ENCODE assay signal across 9 cellular contexts in the genomic region with DNA sequence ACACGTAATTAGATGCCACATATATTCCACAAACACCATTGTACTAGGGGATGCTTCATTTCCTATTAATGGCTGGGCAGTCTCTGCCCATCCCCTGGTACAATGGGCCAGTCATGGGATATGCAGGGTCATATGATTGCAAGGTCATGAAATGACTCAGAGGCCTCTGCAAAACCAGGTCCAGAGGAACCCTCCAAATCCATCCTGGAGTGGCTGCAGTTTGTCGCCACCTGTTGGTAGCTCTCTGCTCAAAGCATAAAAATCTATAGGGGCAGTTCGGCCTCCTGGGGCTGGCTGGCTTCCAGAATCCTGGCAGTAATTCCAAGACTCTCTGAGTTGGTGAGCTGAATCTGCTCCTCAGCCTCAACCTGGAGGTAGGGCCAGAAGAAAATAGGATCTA. TPM values are rescaled to one million over a fixed set of nuclear protein-coding genes. Genes with fewer than 3 reads are reported as not detected.
A peak's percentile ranks its signal among the peaks of the same experiment; 100 is the strongest.
DNase-seq lines count a peak whose midpoint lies in the region; ATAC-seq, FAIRE-seq and TF ChIP-seq lines count a peak whose summit lies in the region.
"Had no signal": no experiment of that assay in that cellular context is flagged by ENCODE, and none has a peak within 500 bp of the region (broad histone marks: within the 10 kb centered on the region; RNA-seq: fewer than 3 reads in every experiment).

No MANE protein-coding gene starts in this region.

- no peak overlapping the region for H3K4me3 ChIP-seq in K562
- H3K4me3 ChIP-seq: Peyer's patch had no signal

- no peak for TF ChIP-seq EP300 in K562 (IDR thresholded peaks at IDR 0.05; ENCODE audit: low read length)

- in situ Hi-C loops in SK-MEL-5 (cut with HindIII; ENCODE audit: low pct_unique_long_range_greater_than_20kb, low sequenced_read_pairs) (no loop called here), K562 (cut with MboI) (no loop called here)

- 15% methylated on average over 2 of the region's 3 CpGs for WGBS in K562 (ENCODE audit: insufficient coverage, low coverage, missing lambda C conversion rate)

- H3K9me3 Mint-ChIP-seq in progenitor cell of endocrine pancreas (ENCODE audit: low read depth), result peaks cover 6% of the 10 kb centered on the region

- no peak overlapping the region for H3K4me2 ChIP-seq in K562 (ENCODE audit: insufficient read depth, low read length)

- intact Hi-C loops in K562 (cut with micrococcal nuclease), result loop anchor here (1.0 kb wide), 1 partner anchor 39 kb away; no protein-coding TSS in a partner anchor

- no peaks in the 10 kb centered on the region for H3K27me3 Mint-ChIP-seq in progenitor cell of endocrine pancreas

- BruUV-seq in K562 (replicated peaks; lab: Mats Ljungman, UMichigan), result no TSS peak

- no peaks in the 10 kb centered on the region for H3K79me2 ChIP-seq in K562 (ENCODE audit: control insufficient read depth, insufficient read depth, low read length)

- H3K27ac ChIP-seq in K562 (ENCODE audit: extremely low read depth, low read depth, low read length), result no peak overlapping the region
- H3K27ac ChIP-seq: Peyer's patch had no signal

- DNase-seq in SK-MEL-5 (ENCODE audit: low read depth, low spot score) (peak; percentile 58), K562 (ENCODE audit: extremely low read depth in 1 of 4, low spot score in 3 of 4) (peak; percentile 40 to 64 (median 54)), progenitor cell of endocrine pancreas (ENCODE audit: low spot score, unreplicated experiment) (no peak), NOMO-1 treated with dmso at 0.1 percent for 144 hours (lab: John Stamatoyannopoulos, UW; ENCODE audit: unreplicated experiment) (no peak), GM10248 (ENCODE audit: extremely low spot score) (no peak)

- H3K9me3 ChIP-seq in K562 (replicated peaks; ENCODE audit: control insufficient read depth, insufficient read depth, low read depth, low read length), result no peaks in the 10 kb centered on the region
- H3K9me3 ChIP-seq: Peyer's patch had no signal

- H4K20me1 ChIP-seq in K562 (replicated peaks; ENCODE audit: control insufficient read depth, insufficient read depth, low read length), result no peaks in the 10 kb centered on the region

- POLR2A ChIA-PET in K562 (lab: Yijun Ruan, JAX), result interaction anchor here (0.7 kb wide), 1 partner anchor 221 kb away, joined by 3 read pairs; no protein-coding TSS in a partner anchor
- POLR2A ChIA-PET in GM10248 (lab: Yijun Ruan, JAX), result no interaction called here

- no peak overlapping the region for H2AFZ ChIP-seq in K562 (ENCODE audit: low read depth, low read length)

- peak; percentile 21 to 55; a peak in 2 of 4 replicates for TF ChIP-seq RAD21 in K562 (CRISPR knock-in tag; conservative IDR thresholded peaks at IDR 0.05 in 1 of 2, IDR thresholded peaks at IDR 0.05 in 1 of 2)

- no peaks in the 10 kb centered on the region for H3K4me1 ChIP-seq in K562 (replicated peaks in 1 of 2; ENCODE audit: control insufficient read depth in 2 of 2, insufficient read depth in 2 of 2, low read length in 2 of 2)
- H3K4me1 ChIP-seq: Peyer's patch had no signal

- H3K27ac Mint-ChIP-seq in progenitor cell of endocrine pancreas, result no peak overlapping the region

- no peak overlapping the region for H3K4me3 Mint-ChIP-seq in progenitor cell of endocrine pancreas (ENCODE audit: low read depth)

- TF ChIP-seq CTCF in K562 (IDR thresholded peaks at IDR 0.05 in 2 of 3, conservative IDR thresholded peaks at IDR 0.05 in 1 of 3; ENCODE audit: insufficient read depth in 2 of 3, low read depth in 1 of 3, low read length in 3 of 3) (peak; percentile 58 to 66 (median 59)), progenitor cell of endocrine pancreas (IDR thresholded peaks at IDR 0.05; ENCODE audit: unreplicated experiment) (peak; percentile 45), GM10248 (IDR thresholded peaks at IDR 0.05; ENCODE audit: control extremely low read depth, extremely low read depth, low read depth, missing control alignments) (no peak)

- H3K9me1 ChIP-seq in K562 (ENCODE audit: control insufficient read depth, insufficient read depth, low read length), result no peaks in the 10 kb centered on the region

- peak; percentile 70 for ATAC-seq in GM18909 (IDR thresholded peaks at IDR 0.05; ENCODE audit: poor library complexity, unreplicated experiment)
- ATAC-seq in K562, result peak; percentile 83
- ATAC-seq in HG02798 (IDR thresholded peaks at IDR 0.05; ENCODE audit: poor library complexity, unreplicated experiment), result no peak
- ATAC-seq in HG03439 (IDR thresholded peaks at IDR 0.05; ENCODE audit: unreplicated experiment), result no peak

- no peak for TF ChIP-seq POLR2A in K562 (conservative IDR thresholded peaks at IDR 0.05)

- H3K36me3 ChIP-seq in K562 (ENCODE audit: control insufficient read depth, insufficient read depth, low read length), result no peaks in the 10 kb centered on the region
- H3K36me3 ChIP-seq: Peyer's patch had no signal

- H3K36me3 Mint-ChIP-seq in progenitor cell of endocrine pancreas (ENCODE audit: insufficient read depth), result peaks cover 1% of the 10 kb centered on the region

- peak; percentile 48 for FAIRE-seq in K562 (lab: Jason Lieb, UNC)

- peaks cover 5% of the 10 kb centered on the region for H3K4me1 Mint-ChIP-seq in progenitor cell of endocrine pancreas (ENCODE audit: low read depth)

- CTCF ChIA-PET in K562 (lab: Yijun Ruan, JAX; ENCODE audit: low intra/inter-chr PET ratio), result no interaction called here
- CTCF ChIA-PET in GM10248 (lab: Yijun Ruan, JAX), result no interaction called here

- H3K27me3 ChIP-seq in K562 (ENCODE audit: control insufficient read depth in 2 of 2, insufficient read depth in 2 of 2, low read length in 2 of 2), result no peaks in the 10 kb centered on the region
- H3K27me3 ChIP-seq: Peyer's patch had no signal

- no peak overlapping the region for H3K9ac ChIP-seq in K562 (ENCODE audit: insufficient read depth in 1 of 2, low read depth in 2 of 2, low read length in 2 of 2)

TF ChIP-seq in K562, 482 proteins besides CTCF, POLR2A, EP300 and RAD21 (continues in another document):
- no peak for TF ChIP-seq FOXJ2 (tag; IDR thresholded peaks at IDR 0.05)
- TF ChIP-seq RAD51 (IDR thresholded peaks at IDR 0.05; ENCODE audit: borderline replicate concordance, low read depth), result 0 out of 2 replicates have a peak, but pooled peaks have one; percentile 37
- no peak for TF ChIP-seq NR1H2 (CRISPR knock-in tag; IDR thresholded peaks at IDR 0.05)
- peak; percentile 48; the same call in 1 of the 2 replicates for TF ChIP-seq NFIC (IDR thresholded peaks at IDR 0.05)
- peak; percentile 42; the same call in 1 of the 2 replicates for TF ChIP-seq CTBP1 (IDR thresholded peaks at IDR 0.05; ENCODE audit: borderline replicate concordance)
- no peak for TF ChIP-seq ZNF232 (CRISPR knock-in tag; IDR thresholded peaks at IDR 0.05)
- peak; percentile 74 for TF ChIP-seq JUND (IDR thresholded peaks at IDR 0.05; ENCODE audit: borderline replicate concordance, low read depth, low read length)
- TF ChIP-seq JUND (tag; IDR thresholded peaks at IDR 0.05; ENCODE audit: borderline replicate concordance, low read depth, low read length), result peak; percentile 38; the same call in 1 of the 3 replicates

RNA-seq across cellular contexts. Expression of a gene that starts 22.9 kb away (rescaled TPM):
- 8.6 and 10.7 TPM in 2 replicates for total RNA-seq in SK-MEL-5 (2014; rRNA removed; shearing (Covaris generic))
- polyA plus RNA-seq in SK-MEL-5 (2015; cell fraction: cytosol; rRNA removed), result 18.5 and 23.1 TPM in 2 replicates
- polyA plus RNA-seq in SK-MEL-5 (2015; cell fraction: nucleus; rRNA removed), result 4.8 and 7.1 TPM in 2 replicates
- total RNA-seq in K562 (2011; cell fraction: chromatin; rRNA removed; ENCODE audit: low replicate concordance), result 20.5 and 30.5 TPM in 2 replicates
- total RNA-seq in K562 (2011; cell fraction: nucleolus; rRNA removed), result 10.2 and 12.4 TPM in 2 replicates
- 20.8 and 28.0 TPM in 2 replicates for total RNA-seq in K562 (2011; cell fraction: nucleoplasm; rRNA removed)
- total RNA-seq in K562 (2014; rRNA removed) (13.6 and 13.8 TPM in 2 replicates), K562 (2014; rRNA removed; fragmentation: Illumina TruSeq; extraction: Trizol) (21.1 and 21.2 TPM in 2 replicates), K562 (2015; rRNA removed; fragmentation: Illumina TruSeq; extraction: Trizol) (19.0 and 21.4 TPM in 2 replicates), K562 (2021) (29.2 and 31.7 TPM in 2 replicates), progenitor cell of endocrine pancreas (53.6 and 59.9 TPM in 2 replicates)
- polyA plus RNA-seq in K562 (2011; rRNA removed) (36.7 and 48.6 TPM in 2 replicates), K562 (2014; fragmentation: Illumina TruSeq; extraction: Trizol) (29.8 and 36.7 TPM in 2 replicates), K562 (2014; fragmentation: Nextera tagmentation; extraction: Ambion mirVana) (10 to 100 TPM; 61.9 to 63.0 TPM), K562 (2014; rRNA removed) (27.8 and 31.3 TPM in 2 replicates)
- 28.7 and 34.0 TPM in 2 replicates for polyA plus RNA-seq in K562 (2011; cell fraction: cytosol; rRNA removed)
- 12.5 and 15.8 TPM in 2 replicates for polyA plus RNA-seq in K562 (2011; cell fraction: nucleus; rRNA removed)
- 29.9 and 35.2 TPM in 2 replicates for polyA plus RNA-seq in K562 (2012)
- polyA minus RNA-seq in K562 (2011; rRNA and poly(A)+ RNA removed), result 48.9 and 52.5 TPM in 2 replicates
- polyA minus RNA-seq in K562 (2011; cell fraction: cytosol; rRNA and poly(A)+ RNA removed), result 21.5 and 21.8 TPM in 2 replicates
- 10.6 and 16.1 TPM in 2 replicates for polyA minus RNA-seq in K562 (2011; cell fraction: nucleus; rRNA and poly(A)+ RNA removed)

RNA-seq across cellular contexts. Expression of a gene that starts 23.4 kb away (rescaled TPM):
- total RNA-seq in SK-MEL-5 (2014; rRNA removed; shearing (Covaris generic)), result 3.0 and 3.4 TPM in 2 replicates
- 3.2 and 3.6 TPM in 2 replicates for polyA plus RNA-seq in SK-MEL-5 (2015; cell fraction: cytosol; rRNA removed)
- polyA plus RNA-seq in SK-MEL-5 (2015; cell fraction: nucleus; rRNA removed), result 0.74 and 1.4 TPM in 2 replicates
- total RNA-seq in K562 (2011; cell fraction: chromatin; rRNA removed; ENCODE audit: low replicate concordance), result 0.65 and 1.1 TPM in 2 replicates
- total RNA-seq in K562 (2011; cell fraction: nucleolus; rRNA removed), result 0.66 and 0.83 TPM in 2 replicates
- total RNA-seq in K562 (2011; cell fraction: nucleoplasm; rRNA removed), result 1.2 and 1.8 TPM in 2 replicates
- total RNA-seq in K562 (2014; rRNA removed), result 0.36 and 0.65 TPM in 2 replicates
- 0.83 and 0.91 TPM in 2 replicates for total RNA-seq in K562 (2014; rRNA removed; fragmentation: Illumina TruSeq; extraction: Trizol)
- total RNA-seq in K562 (2015; rRNA removed; fragmentation: Illumina TruSeq; extraction: Trizol), result 1.1 and 1.3 TPM in 2 replicates
- total RNA-seq in K562 (2021), result 0.73 and 0.76 TPM in 2 replicates
- polyA plus RNA-seq in K562 (2011; rRNA removed), result 0.53 and 0.63 TPM in 2 replicates
- polyA plus RNA-seq in K562 (2011; cell fraction: cytosol; rRNA removed), result 0.52 and 0.59 TPM in 2 replicates
- 0.48 and 0.51 TPM in 2 replicates for polyA plus RNA-seq in K562 (2011; cell fraction: nucleus; rRNA removed)
- polyA plus RNA-seq in K562 (2012), result 0.87 and 0.93 TPM in 2 replicates
- 0.75 and 0.89 TPM in 2 replicates for polyA plus RNA-seq in K562 (2014; fragmentation: Illumina TruSeq; extraction: Trizol)
- polyA plus RNA-seq in K562 (2014; fragmentation: Nextera tagmentation; extraction: Ambion mirVana), result under 1 TPM; 0.14 to 0.39 TPM
- polyA plus RNA-seq in K562 (2014; rRNA removed), result 0.21 and 0.45 TPM in 2 replicates
- polyA minus RNA-seq in K562 (2011; rRNA and poly(A)+ RNA removed), result 1.7 and 1.8 TPM in 2 replicates
- polyA minus RNA-seq in K562 (2011; cell fraction: cytosol; rRNA and poly(A)+ RNA removed), result 0.64 and 0.86 TPM in 2 replicates
- 0.54 and 0.89 TPM in 2 replicates for polyA minus RNA-seq in K562 (2011; cell fraction: nucleus; rRNA and poly(A)+ RNA removed)
- total RNA-seq in progenitor cell of endocrine pancreas, result 7.6 and 7.8 TPM in 2 replicates

Comparison
In these comparisons a context has a peak if more than half of its experiments do, and no peak if none do; other contexts are left out.
1. ATAC-seq: peak in GM18909 (single experiment) and K562 (single experiment); none in HG02798 (single experiment) and HG03439 (single experiment).
2. DNase-seq: peak in SK-MEL-5 (single experiment) and K562 (4 of 4); none in progenitor cell of endocrine pancreas (single experiment), NOMO-1 treated with dmso at 0.1 percent for 144 hours (single experiment) and GM10248 (single experiment).